Comparison of ENCODE assay signal across 1 cellular context in genomic region chr7:21966271-21966670, GRCh38.
TF ChIP-seq lines count a peak whose summit lies in the region.

No MANE protein-coding gene starts in this region.

TF ChIP-seq in GM12878, 131 proteins besides CTCF, POLR2A, EP300 and RAD21 (continued from another document):
- TF ChIP-seq NR2F1 (conservative IDR thresholded peaks at IDR 0.05), result 0 out of 2 replicates have a peak, but pooled peaks have one; percentile 34
- peak in 1 of 2 experiments; percentile 24; a peak in 1 of 4 replicates for TF ChIP-seq ETV6 (conservative IDR thresholded peaks at IDR 0.05 in 1 of 2, IDR thresholded peaks at IDR 0.05 in 1 of 2; ENCODE audit: borderline replicate concordance in 1 of 2, low read depth in 1 of 2)
- peak; percentile 61; the same call in 1 of the 2 replicates for TF ChIP-seq RELB (IDR thresholded peaks at IDR 0.05; ENCODE audit: low read depth)
- peak; percentile 84 for TF ChIP-seq DPF2 (IDR thresholded peaks at IDR 0.05)
- peak; percentile 60; the same call in 1 of the 2 replicates for TF ChIP-seq BMI1 (IDR thresholded peaks at IDR 0.05; ENCODE audit: borderline replicate concordance)
- no peak for TF ChIP-seq FOXM1 (IDR thresholded peaks at IDR 0.05; ENCODE audit: low read depth, low read length)
- no peak for TF ChIP-seq EGR1 (IDR thresholded peaks at IDR 0.05; ENCODE audit: borderline replicate concordance in 1 of 2, low read depth in 2 of 2, low read length in 2 of 2)
- TF ChIP-seq RAD51 (IDR thresholded peaks at IDR 0.05), result no peak
- 0 out of 2 replicates have a peak, but pooled peaks have one; percentile 44 for TF ChIP-seq CBX5 (IDR thresholded peaks at IDR 0.05; ENCODE audit: low read depth)
- TF ChIP-seq RUNX3 (IDR thresholded peaks at IDR 0.05; ENCODE audit: low read length), result peak; percentile 49
- TF ChIP-seq RB1 (IDR thresholded peaks at IDR 0.05; ENCODE audit: borderline replicate concordance), result no peak
- TF ChIP-seq POU2F2 (IDR thresholded peaks at IDR 0.05; ENCODE audit: borderline replicate concordance, low read depth, low read length), result peak; percentile 92; the same call in 2 of the 3 replicates
